In the genomic region with DNA sequence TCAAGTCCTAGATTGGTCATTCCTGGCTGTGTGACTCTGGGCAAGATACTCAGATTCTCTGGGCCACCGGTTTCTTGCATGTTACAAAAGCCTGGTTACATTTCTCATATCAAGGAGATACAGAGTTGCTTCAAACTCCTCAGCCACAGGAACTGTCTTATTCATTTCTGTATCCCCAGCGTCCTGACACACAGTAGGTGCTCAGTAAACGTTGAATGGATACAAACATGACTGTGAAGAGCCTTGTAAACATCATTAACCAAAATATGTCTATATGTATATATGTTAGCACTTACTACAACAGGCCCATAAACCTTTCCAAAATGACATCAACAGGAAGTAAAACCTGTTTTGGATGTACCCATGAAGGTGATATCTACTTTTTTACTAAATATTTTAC, we compare ENCODE assay signal across 1 cellular context.
TF ChIP-seq lines count a peak whose summit lies in the region.

No MANE protein-coding gene starts in this region.

TF ChIP-seq in IMR-90, 13 proteins besides CTCF, POLR2A, EP300 and RAD21:
- TF ChIP-seq MXI1 (IDR thresholded peaks at IDR 0.05; ENCODE audit: borderline replicate concordance, low read depth, low read length): no peak
- TF ChIP-seq RFX5 (IDR thresholded peaks at IDR 0.05; ENCODE audit: low read depth, low read length): no peak
- no peak for TF ChIP-seq MAFK (IDR thresholded peaks at IDR 0.05; ENCODE audit: low read depth, low read length)
- TF ChIP-seq RCOR1 (IDR thresholded peaks at IDR 0.05; ENCODE audit: insufficient replicate concordance, low read length): no peak
- no peak for TF ChIP-seq CHD1 (IDR thresholded peaks at IDR 0.05; ENCODE audit: low read depth, low read length)
- TF ChIP-seq CEBPB (IDR thresholded peaks at IDR 0.05; ENCODE audit: low read depth, low read length): no peak
- no peak for TF ChIP-seq MAZ (IDR thresholded peaks at IDR 0.05; ENCODE audit: borderline replicate concordance, low read depth, low read length)
- no peak for TF ChIP-seq NFE2L2 (IDR thresholded peaks at IDR 0.05; ENCODE audit: low read depth, low read length)
- TF ChIP-seq, protein P1, sequence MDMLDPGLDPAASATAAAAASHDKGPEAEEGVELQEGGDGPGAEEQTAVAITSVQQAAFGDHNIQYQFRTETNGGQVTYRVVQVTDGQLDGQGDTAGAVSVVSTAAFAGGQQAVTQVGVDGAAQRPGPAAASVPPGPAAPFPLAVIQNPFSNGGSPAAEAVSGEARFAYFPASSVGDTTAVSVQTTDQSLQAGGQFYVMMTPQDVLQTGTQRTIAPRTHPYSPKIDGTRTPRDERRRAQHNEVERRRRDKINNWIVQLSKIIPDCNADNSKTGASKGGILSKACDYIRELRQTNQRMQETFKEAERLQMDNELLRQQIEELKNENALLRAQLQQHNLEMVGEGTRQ (IDR thresholded peaks at IDR 0.05; ENCODE audit: low read depth, low read length): no peak
- TF ChIP-seq FOS (IDR thresholded peaks at IDR 0.05; ENCODE audit: low read depth, low read length): no peak
- TF ChIP-seq, protein P2, sequence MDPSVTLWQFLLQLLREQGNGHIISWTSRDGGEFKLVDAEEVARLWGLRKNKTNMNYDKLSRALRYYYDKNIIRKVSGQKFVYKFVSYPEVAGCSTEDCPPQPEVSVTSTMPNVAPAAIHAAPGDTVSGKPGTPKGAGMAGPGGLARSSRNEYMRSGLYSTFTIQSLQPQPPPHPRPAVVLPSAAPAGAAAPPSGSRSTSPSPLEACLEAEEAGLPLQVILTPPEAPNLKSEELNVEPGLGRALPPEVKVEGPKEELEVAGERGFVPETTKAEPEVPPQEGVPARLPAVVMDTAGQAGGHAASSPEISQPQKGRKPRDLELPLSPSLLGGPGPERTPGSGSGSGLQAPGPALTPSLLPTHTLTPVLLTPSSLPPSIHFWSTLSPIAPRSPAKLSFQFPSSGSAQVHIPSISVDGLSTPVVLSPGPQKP (IDR thresholded peaks at IDR 0.05; ENCODE audit: borderline replicate concordance, low read depth, low read length): no peak
- no peak for TF ChIP-seq BHLHE40 (IDR thresholded peaks at IDR 0.05; ENCODE audit: low read depth, low read length)
- TF ChIP-seq SMC3 (IDR thresholded peaks at IDR 0.05; ENCODE audit: low read depth, low read length): no peak
TF ChIP-seq in IMR-90: peak in this region for 0.
